8 cellular contexts compared by ENCODE assay signal in the genomic region with DNA sequence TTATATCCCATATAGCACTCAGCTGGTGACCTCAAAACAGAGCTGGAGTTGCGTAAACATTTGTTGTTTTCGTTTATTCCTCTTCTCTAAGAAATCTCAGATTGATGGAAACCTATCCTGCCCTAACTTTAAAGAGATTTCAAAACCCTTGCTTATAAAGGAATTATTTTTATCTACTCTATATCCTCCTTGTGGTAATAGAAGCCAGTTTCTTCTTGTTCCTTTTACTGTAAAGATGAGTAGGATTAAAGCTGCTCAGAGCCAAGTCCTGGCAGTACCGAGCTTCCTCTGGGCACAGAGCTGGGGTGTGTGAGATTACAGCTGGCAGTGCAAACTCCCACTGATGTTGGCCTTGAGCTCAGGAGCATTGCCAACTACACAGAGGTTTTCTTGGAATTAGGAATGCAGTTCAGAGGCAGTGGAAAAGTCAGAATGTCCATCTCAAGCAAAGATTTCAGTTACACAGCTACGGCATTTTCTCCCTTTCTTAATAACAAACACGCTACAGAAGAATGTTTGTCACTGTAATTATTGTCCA. TPM values are rescaled to one million over a fixed set of nuclear protein-coding genes. Genes with fewer than 3 reads are reported as not detected.
A peak's percentile ranks its signal among the peaks of the same experiment; 100 is the strongest.
DNase-seq lines count a peak whose midpoint lies in the region; ATAC-seq and TF ChIP-seq lines count a peak whose summit lies in the region.

No MANE protein-coding gene starts in this region.

- H3K4me3 ChIP-seq in HAP-1 = peak overlapping the region; percentile 99
- H3K4me3 ChIP-seq in WI38 (ENCODE audit: low read depth, low read length) = peak overlapping the region; percentile 92
- peak overlapping the region; percentile 99 for H3K4me3 ChIP-seq in skeletal muscle satellite cell (ENCODE audit: low read length)

- H3K27me3 ChIP-seq in HAP-1 (ENCODE audit: low read depth) (no peaks in the 10 kb centered on the region), skeletal muscle satellite cell (ENCODE audit: control insufficient read depth, insufficient read depth, low read length) (no peaks in the 10 kb centered on the region)

- peak overlapping the region; percentile 96 for H3K9ac ChIP-seq in skeletal muscle satellite cell (ENCODE audit: low read depth, low read length)

- DNase-seq in HAP-1 (ENCODE audit: low spot score in 2 of 2) (no peak), globus pallidus (ENCODE audit: low spot score) (peak; percentile 50), NCI-H1694 (lab: John Stamatoyannopoulos, UW) (no peak), NCI-H2196 (lab: John Stamatoyannopoulos, UW; ENCODE audit: unreplicated experiment) (no peak)

- in situ Hi-C loops in HAP-1 (cut with MboI; ENCODE audit: low sequenced_read_pairs) = no loop called here

- ATAC-seq in HG02884 (IDR thresholded peaks at IDR 0.05; ENCODE audit: unreplicated experiment) = no peak
- ATAC-seq in GM18870 (IDR thresholded peaks at IDR 0.05; ENCODE audit: unreplicated experiment) = no peak

- H3K4me2 ChIP-seq in skeletal muscle satellite cell (ENCODE audit: low read length) = peak overlapping the region; percentile 98

- H3K4me1 ChIP-seq in HAP-1 = peaks cover 22% of the 10 kb centered on the region
- peaks cover 15% of the 10 kb centered on the region for H3K4me1 ChIP-seq in skeletal muscle satellite cell (ENCODE audit: control insufficient read depth, insufficient read depth, low read length)

- TF ChIP-seq CTCF in WI38 (IDR thresholded peaks at IDR 0.05; ENCODE audit: low read depth, low read length) = no peak

- no peaks in the 10 kb centered on the region for H3K9me3 ChIP-seq in HAP-1
- no peaks in the 10 kb centered on the region for H3K9me3 ChIP-seq in skeletal muscle satellite cell (replicated peaks; ENCODE audit: low read length)

- H3K36me3 ChIP-seq in HAP-1 (replicated peaks) = peaks cover 32% of the 10 kb centered on the region
- H3K36me3 ChIP-seq in skeletal muscle satellite cell (ENCODE audit: insufficient read depth, low read length) = peaks cover 20% of the 10 kb centered on the region

RNA-seq across cellular contexts. Expression of a gene that starts 1.4 kb away (rescaled TPM):
- 10.4 and 10.5 TPM in 2 replicates for total RNA-seq in skeletal muscle satellite cell (2012; rRNA removed)

RNA-seq across cellular contexts. Expression of a gene that starts 1.7 kb away (rescaled TPM):
- total RNA-seq in skeletal muscle satellite cell (2012; rRNA removed) = 421 and 460 TPM in 2 replicates

RNA-seq across cellular contexts. Expression of a gene that starts 36.0 kb away (rescaled TPM):
- total RNA-seq in skeletal muscle satellite cell (2012; rRNA removed) = 36.7 and 49.9 TPM in 2 replicates

RNA-seq across cellular contexts. Expression of a gene that starts 39.3 kb away (rescaled TPM):
- total RNA-seq in skeletal muscle satellite cell (2012; rRNA removed) = 4.6 and 5.7 TPM in 2 replicates
